ENCODE assay signal across 8 cellular contexts in the genomic region with DNA sequence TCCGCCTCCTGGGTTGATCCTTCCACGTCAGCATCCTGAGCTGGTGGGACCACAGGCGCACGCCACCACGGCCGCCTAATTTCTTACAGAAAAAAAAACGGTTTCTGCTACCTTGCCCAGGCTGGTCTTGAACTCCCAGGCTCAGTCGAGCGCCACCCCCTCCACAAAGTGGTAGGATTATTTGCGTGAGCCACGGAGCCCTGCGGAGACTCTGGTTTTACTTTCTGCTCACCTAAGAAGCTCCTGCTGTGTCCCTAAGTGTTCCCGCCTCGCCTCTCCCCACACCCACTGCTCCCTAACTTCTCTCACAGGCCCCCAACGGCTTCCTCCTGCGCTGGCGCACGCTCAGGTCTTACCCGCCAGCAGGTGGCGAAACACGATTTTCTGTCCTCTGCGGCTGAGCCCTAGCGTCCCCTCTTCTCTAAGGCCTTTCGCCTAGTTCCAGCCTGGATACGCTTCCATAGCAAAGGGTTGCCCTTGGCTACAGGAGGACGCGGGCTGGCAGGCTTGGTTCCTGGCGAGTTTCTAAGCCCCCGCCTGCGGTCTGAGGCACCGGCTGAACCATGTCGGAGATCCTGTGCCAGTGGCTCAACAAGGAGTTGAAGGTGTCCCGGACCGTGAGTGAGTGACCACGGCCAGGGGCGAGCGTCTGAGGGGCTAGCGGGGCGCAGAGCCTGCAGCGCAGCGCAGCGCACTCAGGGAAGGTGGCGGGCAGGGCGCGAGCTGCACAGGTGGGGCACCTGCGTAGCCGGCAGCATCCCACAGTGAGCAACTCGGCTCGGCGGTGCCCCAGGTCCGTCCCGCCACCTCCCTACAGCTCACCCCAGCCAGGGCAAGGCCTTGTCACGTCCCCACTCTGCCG. TPM values are rescaled to one million over a fixed set of nuclear protein-coding genes. Genes with fewer than 3 reads are reported as not detected.
DNase-seq lines count a peak whose midpoint lies in the region; ATAC-seq and TF ChIP-seq lines count a peak whose summit lies in the region.

TSS of gene SPEF2 (plus strand) at position 429 of the 862 bp plus-strand sequence. CDS start at position 564, 135 bp downstream.

- H3K9me3 ChIP-seq in AG04450 (ENCODE audit: control insufficient read depth, insufficient read depth, low read length), result no peaks in the 10 kb centered on the region; the same call in 1 of the 2 replicates
- H3K9me3 ChIP-seq in Peyer's patch, result no peaks in the 10 kb centered on the region
- no peaks in the 10 kb centered on the region for H3K9me3 ChIP-seq in naive thymus-derived CD4-positive, alpha-beta T cell (ENCODE audit: control insufficient read depth in 2 of 3, low read length in 3 of 3)

- ATAC-seq in GM19025 (IDR thresholded peaks at IDR 0.05; ENCODE audit: low read depth, unreplicated experiment), result peak; percentile 94
- peak; percentile 59 for ATAC-seq in HG03575 (IDR thresholded peaks at IDR 0.05; ENCODE audit: extremely low read depth, insufficient number of reproducible peaks, low FRiP score, unreplicated experiment)
- peak; percentile 95 for ATAC-seq in naive thymus-derived CD4-positive, alpha-beta T cell
- peak; percentile 93 for ATAC-seq in stimulated activated effector memory CD8-positive, alpha-beta T cell treated with anti-CD3 and anti-CD28 coated beads, Interleukin-12 subunit alpha, Interleukin-12 subunit beta, amount 100 ng/mL, for 72 hours

- TF ChIP-seq POLR2A in Peyer's patch (IDR thresholded peaks at IDR 0.05), result no peak

- CTCF ChIA-PET in AG04450 (lab: Charles Lee), result interaction anchor here (0.6 to 4.8 kb wide), 15 partner anchors 9 to 313 kb away, joined by 3 to 104 read pairs (median 5); no protein-coding TSS in a partner anchor
- CTCF ChIA-PET in naive thymus-derived CD4-positive, alpha-beta T cell (lab: Charles Lee), result interaction anchor here (0.6 to 2.7 kb wide), 11 partner anchors 9 to 688 kb away, joined by 3 to 23 read pairs (median 4); partner anchors contain the start of gene DNAJC21

- POLR2A ChIA-PET in AG04450 (lab: Yijun Ruan, JAX), result no interaction called here
- POLR2A ChIA-PET in naive thymus-derived CD4-positive, alpha-beta T cell (lab: Charles Lee), result interaction anchor here (0.7 to 1.1 kb wide), 4 partner anchors 114 to 1260 kb away, joined by 3 to 4 read pairs (median 4); no protein-coding TSS in a partner anchor

- peaks cover 0 to 17% (median 4%) of the 10 kb centered on the region in 11 donors for H3K9me3 Mint-ChIP-seq in naive thymus-derived CD4-positive, alpha-beta T cell
- H3K9me3 Mint-ChIP-seq in stimulated activated effector memory CD8-positive, alpha-beta T cell treated with anti-CD3 and anti-CD28 coated beads, Interleukin-12 subunit alpha, Interleukin-12 subunit beta, amount 100 ng/mL, for 72 hours, result peaks cover 7% of the 10 kb centered on the region

- H3K4me3 Mint-ChIP-seq in naive thymus-derived CD4-positive, alpha-beta T cell, result peak within 1 kb of the TSS; percentile 91 to 96 (median 94)
- H3K4me3 Mint-ChIP-seq in stimulated activated effector memory CD8-positive, alpha-beta T cell treated with anti-CD3 and anti-CD28 coated beads, Interleukin-12 subunit alpha, Interleukin-12 subunit beta, amount 100 ng/mL, for 72 hours, result peak within 1 kb of the TSS; percentile 89

- peaks cover 14 to 34% (median 26%) of the 10 kb centered on the region in 7 donors for H3K4me1 Mint-ChIP-seq in naive thymus-derived CD4-positive, alpha-beta T cell
- peaks cover 21% of the 10 kb centered on the region for H3K4me1 Mint-ChIP-seq in stimulated activated effector memory CD8-positive, alpha-beta T cell treated with anti-CD3 and anti-CD28 coated beads, Interleukin-12 subunit alpha, Interleukin-12 subunit beta, amount 100 ng/mL, for 72 hours

- H3K27me3 ChIP-seq in AG04450 (ENCODE audit: control insufficient read depth, insufficient read depth, low read length) (no peaks in the 10 kb centered on the region), Peyer's patch (no peaks in the 10 kb centered on the region)
- no peaks in the 10 kb centered on the region for H3K27me3 ChIP-seq in naive thymus-derived CD4-positive, alpha-beta T cell (ENCODE audit: control insufficient read depth in 2 of 2, insufficient read depth in 2 of 2, low read length in 2 of 2)

- peaks cover 0 to 21% (median 0%) of the 10 kb centered on the region in 5 donors for H3K36me3 Mint-ChIP-seq in naive thymus-derived CD4-positive, alpha-beta T cell
- peaks cover 17% of the 10 kb centered on the region for H3K36me3 Mint-ChIP-seq in stimulated activated effector memory CD8-positive, alpha-beta T cell treated with anti-CD3 and anti-CD28 coated beads, Interleukin-12 subunit alpha, Interleukin-12 subunit beta, amount 100 ng/mL, for 72 hours

- H3K36me3 ChIP-seq in Peyer's patch, result no peaks in the 10 kb centered on the region
- H3K36me3 ChIP-seq in naive thymus-derived CD4-positive, alpha-beta T cell (ENCODE audit: control insufficient read depth in 2 of 3, insufficient read depth in 3 of 3, low read length in 3 of 3), result no peaks in the 10 kb centered on the region

- TF ChIP-seq CTCF in AG04450 (IDR thresholded peaks at IDR 0.05; ENCODE audit: low read depth, low read length), result peak; percentile 86
- peak in 5 of 6 experiments; percentile 42 to 84 (median 74) for TF ChIP-seq CTCF in Peyer's patch (IDR thresholded peaks at IDR 0.05)

- H3K27me3 Mint-ChIP-seq in naive thymus-derived CD4-positive, alpha-beta T cell, result no peaks in the 10 kb centered on the region

- H3K27ac Mint-ChIP-seq in naive thymus-derived CD4-positive, alpha-beta T cell, result peak within 1 kb of the TSS; percentile 79 to 96 (median 89)
- H3K27ac Mint-ChIP-seq in stimulated activated effector memory CD8-positive, alpha-beta T cell treated with anti-CD3 and anti-CD28 coated beads, Interleukin-12 subunit alpha, Interleukin-12 subunit beta, amount 100 ng/mL, for 72 hours, result peak within 1 kb of the TSS; percentile 98

- H3K4me1 ChIP-seq in Peyer's patch, result peaks cover 0 to 6% (median 0%) of the 10 kb centered on the region in 4 donors
- peaks cover 4 to 12% of the 10 kb centered on the region in 2 donors for H3K4me1 ChIP-seq in naive thymus-derived CD4-positive, alpha-beta T cell (ENCODE audit: control insufficient read depth in 2 of 2, insufficient read depth in 2 of 2, low read length in 2 of 2)

- DNase-seq in AG04450 (ENCODE audit: low read depth, low spot score) (peak; percentile 74), Peyer's patch (peak; percentile 52 to 89 (median 84)), fibroblast of peridontal ligament (ENCODE audit: extremely low read depth) (peak; percentile 94)
- peak; percentile 56 to 60 for DNase-seq in activated T-helper 1 cell treated with anti-CD3 and anti-CD28 coated beads, Interleukin-2, amount 50 U/mL, for 16 hours (ENCODE audit: low read depth in 1 of 2, low spot score in 1 of 2)
- DNase-seq in naive thymus-derived CD4-positive, alpha-beta T cell, result peak; percentile 57 to 76 (median 71)
- DNase-seq in stimulated activated effector memory CD8-positive, alpha-beta T cell treated with anti-CD3 and anti-CD28 coated beads, Interleukin-12 subunit alpha, Interleukin-12 subunit beta, amount 100 ng/mL, for 72 hours (ENCODE audit: low spot score in 2 of 2), result peak; percentile 64 to 92

- H3K27ac ChIP-seq in AG04450 (ENCODE audit: low read depth, low read length), result no peak within 1 kb of the TSS
- H3K27ac ChIP-seq in Peyer's patch, result peak within 1 kb of the TSS in 3 of 4 donors; percentile 23 to 43 (median 31)
- peak within 1 kb of the TSS; percentile 27 for H3K27ac ChIP-seq in naive thymus-derived CD4-positive, alpha-beta T cell (ENCODE audit: low read depth, low read length)

- H3K4me3 ChIP-seq in AG04450 (ENCODE audit: low read depth, low read length) (peak within 1 kb of the TSS; percentile 89), Peyer's patch (peak within 1 kb of the TSS; percentile 52 to 87 (median 68))
- peak within 1 kb of the TSS; percentile 95 for H3K4me3 ChIP-seq in naive thymus-derived CD4-positive, alpha-beta T cell (ENCODE audit: low read length)

- intact Hi-C loops in naive thymus-derived CD4-positive, alpha-beta T cell (cut with micrococcal nuclease), result loop anchor here (1.0 to 10.0 kb wide), 12 partner anchors 34 to 690 kb away; partner anchors contain the start of genes DNAJC21 (in 2 of the 2), IL7R (in 2 of the 2), LMBRD2 (in 1 of the 2) and SKP2 (in 1 of the 2)

RNA-seq across cellular contexts. Expression of gene SPEF2, which starts in this region (rescaled TPM):
- polyA plus RNA-seq in AG04450 (2011; rRNA removed), result 2.3 and 4.2 TPM in 2 replicates
- 1.5 and 1.7 TPM in 2 replicates for polyA minus RNA-seq in AG04450 (2011; rRNA and poly(A)+ RNA removed)
- total RNA-seq in Peyer's patch, result 1 to 10 TPM; 2.5 to 8.8 (median 5.1) TPM
- total RNA-seq in naive thymus-derived CD4-positive, alpha-beta T cell, result 10 to 100 TPM in 2 of 5 experiments, 1 to 10 TPM in 3; 7.1 to 13.5 (median 9.9) TPM
- 1 to 10 TPM; 5.5 to 7.3 TPM for polyA plus RNA-seq in naive thymus-derived CD4-positive, alpha-beta T cell
